ENCODE assay signal across 8 cellular contexts in the genomic region with DNA sequence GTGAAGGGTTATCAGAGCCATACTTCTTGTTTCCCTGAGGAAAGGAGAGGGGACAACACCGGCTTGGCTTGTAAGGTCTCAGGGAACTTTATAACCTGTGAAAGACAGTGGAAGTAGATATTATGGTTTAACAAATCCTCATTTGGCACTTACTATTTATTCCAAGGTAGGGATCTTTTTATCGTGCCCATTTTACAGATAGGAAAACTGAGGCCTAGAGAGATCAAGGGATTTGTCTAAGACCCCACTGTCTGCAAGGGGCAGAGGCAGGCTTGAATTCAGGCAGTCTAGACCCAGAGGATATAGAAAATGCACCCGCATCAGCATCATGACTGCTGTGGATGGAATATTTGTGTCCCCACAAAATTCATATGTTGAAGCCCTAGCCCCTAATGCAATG.
"Had no signal": no experiment of that assay in that cellular context is flagged by ENCODE, and none has a peak within 500 bp of the region (broad histone marks: within the 10 kb centered on the region; RNA-seq: fewer than 3 reads in every experiment).

No MANE protein-coding gene starts in this region.

- H3K9ac ChIP-seq: GM23248 had no signal

- ATAC-seq: HCT116 had no signal

- H3K9me3 ChIP-seq: HAP-1 had no signal

- H3K4me3 ChIP-seq: GM23248, HAP-1 had no signal

- H3K27ac Mint-ChIP-seq: HFFc6 had no signal

- H3K9me3 Mint-ChIP-seq: HFFc6 had no signal

- DNase-seq: GM23248, GOT3, H7, HFFc6, IMR-90 had no signal

- H3K27ac ChIP-seq: GM23248, HL-60 had no signal

- H3K4me3 Mint-ChIP-seq: HFFc6 had no signal

- H3K4me1 ChIP-seq: HAP-1 had no signal

- H2AFZ ChIP-seq: GM23248 had no signal

- H3K36me3 ChIP-seq: HAP-1 had no signal
